22 cellular contexts compared by ENCODE assay signal in the genomic region with DNA sequence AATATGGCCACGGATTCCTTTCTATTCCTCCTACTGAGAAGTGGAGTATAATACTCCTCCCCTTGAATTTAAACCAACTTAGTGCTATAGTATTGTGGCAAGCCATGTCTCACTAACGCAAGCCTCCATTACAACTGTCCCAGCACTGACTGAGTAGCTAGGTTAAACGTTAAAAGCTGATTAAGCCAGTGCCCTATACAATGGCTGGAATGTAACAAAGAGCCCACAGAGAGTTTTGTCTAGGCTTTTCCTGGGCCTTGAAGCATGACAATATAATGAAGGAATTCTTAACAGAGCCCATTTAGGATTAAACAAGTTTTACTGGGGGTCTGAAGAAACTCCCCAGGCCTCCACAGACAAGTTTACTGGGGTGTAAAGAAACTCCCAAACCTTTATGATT.
A peak's percentile ranks its signal among the peaks of the same experiment; 100 is the strongest.
DNase-seq lines count a peak whose midpoint lies in the region; FAIRE-seq and TF ChIP-seq lines count a peak whose summit lies in the region.
"Had no signal": no experiment of that assay in that cellular context is flagged by ENCODE, and none has a peak within 500 bp of the region (broad histone marks: within the 10 kb centered on the region; RNA-seq: fewer than 3 reads in every experiment).

No MANE protein-coding gene starts in this region.

- H3K9ac ChIP-seq in HUES6 (ENCODE audit: low read length) (no peak overlapping the region), endodermal cell (ENCODE audit: extremely low read depth, low read length, poor library complexity, severe bottlenecking) (no peak overlapping the region)
- H3K9ac ChIP-seq: GM23248, KMS-11 had no signal

- H3K9me3 Mint-ChIP-seq in endodermal cell (no peaks in the 10 kb centered on the region), nephron (no peaks in the 10 kb centered on the region)

- TF ChIP-seq CTCF in endodermal cell (conservative IDR thresholded peaks at IDR 0.05) (no peak), nephron (IDR thresholded peaks at IDR 0.05; ENCODE audit: unreplicated experiment in 3 of 3) (no peak)

- H3K36me3 Mint-ChIP-seq in endodermal cell (ENCODE audit: low read depth) (no peaks in the 10 kb centered on the region), nephron (ENCODE audit: low read depth) (no peaks in the 10 kb centered on the region)
- H3K36me3 Mint-ChIP-seq: CD4-positive, CD25-positive, alpha-beta regulatory T cell had no signal

- H3K9me3 ChIP-seq in HUES6 (ENCODE audit: control insufficient read depth, insufficient read depth, low read depth, low read length): peaks cover 2% of the 10 kb centered on the region; the same call in 1 of the 2 replicates
- no peaks in the 10 kb centered on the region for H3K9me3 ChIP-seq in endodermal cell (ENCODE audit: control insufficient read depth, low read length)
- H3K9me3 ChIP-seq: Caco-2 had no signal

- H3K27me3 ChIP-seq in HUES6 (ENCODE audit: control insufficient read depth, insufficient read depth, low read length): no peaks in the 10 kb centered on the region
- H3K27me3 ChIP-seq in endodermal cell (ENCODE audit: control insufficient read depth, insufficient read depth, low read length, poor library complexity, severe bottlenecking): no peaks in the 10 kb centered on the region

- DNase-seq in endodermal cell (no peak), NCI-H82 treated with DMSO at 0.1 percent for 48 hours (lab: John Stamatoyannopoulos, UW; ENCODE audit: unreplicated experiment) (no peak), urothelium cell line (ENCODE audit: low spot score) (no peak), NCI-H2171 treated with DMSO at 0.1 percent for 48 hours (lab: John Stamatoyannopoulos, UW) (no peak)
- no peak for DNase-seq in activated CD4-positive, alpha-beta T cell treated with anti-CD3 and anti-CD28 coated beads, Interleukin-2, amount 50 U/mL, for 1 hour
- DNase-seq: Caco-2; CD4-positive, CD25-positive, alpha-beta regulatory T cell; DMS 273 treated with DMSO at 0.1 percent for 48 hours; DND-41; GM23248; IMR-90; NCI-H1105; NCI-H146; NCI-H2029; NCI-H226; NCI-H510A treated with DMSO at 0.1 percent for 48 hours; NCI-H748 treated with DMSO at 0.1 percent for 48 hours; NK-92 treated with Interleukin-12 subunit alpha and Interleukin-12 subunit beta, amount 100 ng/mL, for 24 hours had no signal

- no peak overlapping the region for H3K4me3 Mint-ChIP-seq in endodermal cell
- no peak overlapping the region for H3K4me3 Mint-ChIP-seq in nephron
- H3K4me3 Mint-ChIP-seq: CD4-positive, CD25-positive, alpha-beta regulatory T cell had no signal

- peaks cover 10% of the 10 kb centered on the region for H3K4me1 Mint-ChIP-seq in endodermal cell
- no peaks in the 10 kb centered on the region for H3K4me1 Mint-ChIP-seq in nephron
- H3K4me1 Mint-ChIP-seq: CD4-positive, CD25-positive, alpha-beta regulatory T cell had no signal

- FAIRE-seq in urothelium cell line (lab: Jason Lieb, UNC): no peak
- FAIRE-seq: GM12891 had no signal

- H3K4me1 ChIP-seq in HUES6 (ENCODE audit: control insufficient read depth, insufficient read depth, low read length) (peaks cover 32% of the 10 kb centered on the region), endodermal cell (ENCODE audit: control insufficient read depth, insufficient read depth, low read length) (no peaks in the 10 kb centered on the region)
- H3K4me1 ChIP-seq: Caco-2 had no signal

- no peaks in the 10 kb centered on the region for H3K36me3 ChIP-seq in HUES6 (ENCODE audit: control insufficient read depth, insufficient read depth, low read length)
- H3K36me3 ChIP-seq in endodermal cell (ENCODE audit: control insufficient read depth, insufficient read depth, low read length): no peaks in the 10 kb centered on the region

- no peaks in the 10 kb centered on the region for H3K27me3 Mint-ChIP-seq in endodermal cell (ENCODE audit: insufficient read depth)
- no peaks in the 10 kb centered on the region for H3K27me3 Mint-ChIP-seq in nephron (ENCODE audit: low read depth)
- H3K27me3 Mint-ChIP-seq: CD4-positive, CD25-positive, alpha-beta regulatory T cell had no signal

- H3K4me3 ChIP-seq in HUES6 (ENCODE audit: low read depth, low read length) (no peak overlapping the region), endodermal cell (ENCODE audit: low read length) (no peak overlapping the region)
- H3K4me3 ChIP-seq: GM23248 had no signal

- H3K27ac Mint-ChIP-seq in endodermal cell (peak overlapping the region; percentile 39), nephron (peak overlapping the region; percentile 80 to 86 (median 81))
- H3K27ac Mint-ChIP-seq: CD4-positive, CD25-positive, alpha-beta regulatory T cell had no signal

- WGBS in endodermal cell (ENCODE audit: insufficient coverage in 1 of 2, insufficient read length in 1 of 2), 2 experiments: 86% methylated on average over 2 to 3 of the region's 3 CpGs

- peak overlapping the region; percentile 78 for H3K27ac ChIP-seq in HUES6 (ENCODE audit: low read depth, low read length)
- H3K27ac ChIP-seq in endodermal cell (ENCODE audit: low read depth, low read length): no peak overlapping the region
- H3K27ac ChIP-seq: GM23248, KMS-11 had no signal
